In genomic region chr1:216600730-216601426, GRCh38 we compare ENCODE assay signal across 8 cellular contexts.
A peak's percentile ranks its signal among the peaks of the same experiment; 100 is the strongest.
DNase-seq lines count a peak whose midpoint lies in the region; ATAC-seq and TF ChIP-seq lines count a peak whose summit lies in the region.

No MANE protein-coding gene starts in this region.

- peak; percentile 80 for TF ChIP-seq CTCF in BJ (IDR thresholded peaks at IDR 0.05; ENCODE audit: insufficient read depth, low read depth, low read length)
- peak in 2 of 3 experiments; percentile 27 to 42 for TF ChIP-seq CTCF in ascending aorta (IDR thresholded peaks at IDR 0.05)
- no peak for TF ChIP-seq CTCF in ovary (IDR thresholded peaks at IDR 0.05)

- H3K27me3 ChIP-seq in BJ (ENCODE audit: control insufficient read depth, insufficient read depth, low read length) (no peaks in the 10 kb centered on the region), ascending aorta (no peaks in the 10 kb centered on the region), ovary (no peaks in the 10 kb centered on the region)

- H3K36me3 ChIP-seq in BJ (ENCODE audit: control insufficient read depth, insufficient read depth, low read length): no peaks in the 10 kb centered on the region
- H3K36me3 ChIP-seq in ascending aorta: no peaks in the 10 kb centered on the region
- no peaks in the 10 kb centered on the region for H3K36me3 ChIP-seq in ovary

- intact Hi-C loops in ascending aorta (cut with DNase I): no loop called here
- intact Hi-C loops in left ventricle myocardium superior (cut with micrococcal nuclease): no loop called here
- intact Hi-C loops in ovary (cut with DNase I): no loop called here

- WGBS in ovary, 3 donors: 0 to 1% (median 1%) methylated on average over 35 to 53 of the region's 53 CpGs

- H3K27ac ChIP-seq in ascending aorta (peak overlapping the region; percentile 39 to 78), ovary (peak overlapping the region; percentile 59 to 90)

- ATAC-seq in GM18907 (IDR thresholded peaks at IDR 0.05; ENCODE audit: unreplicated experiment): peak; percentile 95
- ATAC-seq in HG03097 (IDR thresholded peaks at IDR 0.05; ENCODE audit: low FRiP score, unreplicated experiment): peak; percentile 94
- peak; percentile 97 for ATAC-seq in left ventricle myocardium superior

- peak; percentile 19 for DNase-seq in BJ (ENCODE audit: low read depth)
- peak; percentile 79 for DNase-seq in NCI-H2196 (lab: John Stamatoyannopoulos, UW; ENCODE audit: unreplicated experiment)
- peak in 1 of 2 donors; percentile 67 for DNase-seq in ascending aorta (ENCODE audit: low spot score in 2 of 2)
- peak; percentile 87 for DNase-seq in left ventricle myocardium superior
- DNase-seq in ovary: peak; percentile 61 to 78 (median 68)
- DNase-seq in cortex of kidney (lab: John Stamatoyannopoulos, UW): no peak

- CTCF ChIA-PET in BJ (lab: Yijun Ruan, JAX): interaction anchor here (0.6 to 1.5 kb wide), 6 partner anchors 9 to 1504 kb away, joined by 3 to 6 read pairs (median 3); no protein-coding TSS in a partner anchor

- POLR2A ChIA-PET in BJ (lab: Charles Lee): interaction anchor here (0.7 kb wide), 1 partner anchor 1568 kb away, joined by 4 read pairs; no protein-coding TSS in a partner anchor

- peak overlapping the region; percentile 45 for H3K4me3 ChIP-seq in BJ (ENCODE audit: low read depth, low read length)
- peak overlapping the region; percentile 63 to 67 for H3K4me3 ChIP-seq in ascending aorta
- H3K4me3 ChIP-seq in ovary: peak overlapping the region; percentile 65

- H3K4me1 ChIP-seq in ascending aorta: no peaks in the 10 kb centered on the region
- no peaks in the 10 kb centered on the region for H3K4me1 ChIP-seq in ovary (ENCODE audit: insufficient read depth)

- no peak for TF ChIP-seq EP300 in ovary (IDR thresholded peaks at IDR 0.05)

- H3K9me3 ChIP-seq in ascending aorta (no peaks in the 10 kb centered on the region), ovary (no peaks in the 10 kb centered on the region)

- peak; percentile 34 for TF ChIP-seq POLR2A in ovary (IDR thresholded peaks at IDR 0.05)

Comparison
In these comparisons a context has a peak if more than half of its experiments do, and no peak if none do; other contexts are left out.
1. CTCF ChIP-seq: peak in BJ (single experiment) and ascending aorta (2 of 3); none in ovary (0 of 3).
2. Peak in every context shown above with its lines, with median percentiles within 50 percentile points of each other: H3K4me3 ChIP-seq and ATAC-seq.